Comparison of ENCODE assay signal across 12 cellular contexts in genomic region chr12:117837737-117838050, GRCh38.
"Had no signal": no experiment of that assay in that cellular context is flagged by ENCODE, and none has a peak within 500 bp of the region (broad histone marks: within the 10 kb centered on the region; RNA-seq: fewer than 3 reads in every experiment).

No MANE protein-coding gene starts in this region.

- H3K4me1 ChIP-seq: SJCRH30 had no signal

- H3K9me3 ChIP-seq: SJCRH30 had no signal

- H3K27ac Mint-ChIP-seq: activated CD4-positive, alpha-beta T cell treated with anti-CD3 and anti-CD28 coated beads, Interleukin-2, amount 10 ng/mL, durations not matched to agents 7 days and 5 days; activated naive CD4-positive, alpha-beta T cell treated with anti-CD3 and anti-CD28 coated beads for 36 hours; activated naive CD8-positive, alpha-beta T cell; activated T-helper 17 cell treated with anti-CD3 and anti-CD28 coated beads, Interleukin-2, amount 50 U/mL, for 72 hours had no signal

- FAIRE-seq: TTC549 had no signal

- H3K9me3 Mint-ChIP-seq: activated CD4-positive, alpha-beta memory T cell treated with anti-CD3 and anti-CD28 coated beads for 36 hours; activated CD4-positive, alpha-beta T cell treated with anti-CD3 and anti-CD28 coated beads, Interleukin-2, amount 10 ng/mL, durations not matched to agents 7 days and 5 days; activated naive CD4-positive, alpha-beta T cell treated with anti-CD3 and anti-CD28 coated beads for 36 hours; activated T-helper 17 cell treated with anti-CD3 and anti-CD28 coated beads, Interleukin-2, amount 50 U/mL, for 72 hours had no signal

- H3K27ac ChIP-seq: brain microvascular endothelial cell, cardiac muscle cell, SJCRH30 had no signal

- H3K4me3 Mint-ChIP-seq: activated CD4-positive, alpha-beta memory T cell treated with anti-CD3 and anti-CD28 coated beads for 36 hours; activated CD4-positive, alpha-beta T cell treated with anti-CD3 and anti-CD28 coated beads, Interleukin-2, amount 10 ng/mL, durations not matched to agents 7 days and 5 days; activated naive CD4-positive, alpha-beta T cell treated with anti-CD3 and anti-CD28 coated beads for 36 hours; activated T-helper 17 cell treated with anti-CD3 and anti-CD28 coated beads, Interleukin-2, amount 50 U/mL, for 72 hours had no signal

- H3K36me3 Mint-ChIP-seq: activated CD4-positive, alpha-beta memory T cell treated with anti-CD3 and anti-CD28 coated beads for 36 hours; activated naive CD8-positive, alpha-beta T cell had no signal

- DNase-seq: activated gamma-delta T cell, NCI-H187 treated with DMSO at 0.1 percent for 48 hours, NCI-H2081 treated with DMSO at 0.1 percent for 48 hours had no signal

- H3K4me1 Mint-ChIP-seq: activated CD4-positive, alpha-beta T cell treated with anti-CD3 and anti-CD28 coated beads, Interleukin-2, amount 10 ng/mL, durations not matched to agents 7 days and 5 days; activated T-helper 17 cell treated with anti-CD3 and anti-CD28 coated beads, Interleukin-2, amount 50 U/mL, for 72 hours had no signal

- H3K27me3 Mint-ChIP-seq: activated CD4-positive, alpha-beta T cell treated with anti-CD3 and anti-CD28 coated beads, Interleukin-2, amount 10 ng/mL, durations not matched to agents 7 days and 5 days had no signal

- H3K36me3 ChIP-seq: brain microvascular endothelial cell, cardiac muscle cell, SJCRH30 had no signal

- H3K27me3 ChIP-seq: brain microvascular endothelial cell, cardiac muscle cell, SJCRH30 had no signal

- H3K4me3 ChIP-seq: cardiac muscle cell, SJCRH30 had no signal
